23 cellular contexts compared by ENCODE assay signal in genomic region chr1:17185485-17185860, GRCh38. TPM values are rescaled to one million over a fixed set of nuclear protein-coding genes. Genes with fewer than 3 reads are reported as not detected.
"Had no signal": no experiment of that assay in that cellular context is flagged by ENCODE, and none has a peak within 500 bp of the region (broad histone marks: within the 10 kb centered on the region; RNA-seq: fewer than 3 reads in every experiment).

No MANE protein-coding gene starts in this region.

- H3K4me1 ChIP-seq: prostate gland, right atrium auricular region, transverse colon had no signal

- H3K4me3 Mint-ChIP-seq: activated T-helper 1 cell treated with anti-CD3 and anti-CD28 coated beads, Interleukin-12 subunit alpha, Interleukin-12 subunit beta, Interleukin-2, Interleukin-4 antibody, amounts not matched to agents 30 ng/mL and 10 ng/mL and 1 ng/mL, durations not matched to agents 14 hours and 24 hours and 36 hours; brain had no signal

- ATAC-seq: left lung had no signal

- H3K4me3 ChIP-seq: dorsolateral prefrontal cortex, left lung, prostate gland, right atrium auricular region, transverse colon had no signal

- H3K27ac Mint-ChIP-seq: activated T-helper 1 cell treated with anti-CD3 and anti-CD28 coated beads, Interleukin-12 subunit alpha, Interleukin-12 subunit beta, Interleukin-2, Interleukin-4 antibody, amounts not matched to agents 30 ng/mL and 10 ng/mL and 1 ng/mL, durations not matched to agents 14 hours and 24 hours and 36 hours; brain had no signal

- DNase-seq: activated CD4-positive, alpha-beta T cell treated with anti-CD3 and anti-CD28 coated beads, Interleukin-2, amount 50 U/mL, for 4 hours; activated T-cell treated with anti-CD3 and anti-CD28 coated beads for 4 hours; anterior cingulate cortex; caudate nucleus; foreskin keratinocyte; glutamatergic neuron; hippocampal formation; left lung; stimulated activated CD4-positive, alpha-beta T cell treated with anti-CD3 and anti-CD28 coated beads, Interleukin-12 subunit alpha, Interleukin-12 subunit beta, amount 100 ng/mL, for 4 hours; stimulated activated CD4-positive, alpha-beta T cell treated with anti-CD3 and anti-CD28 coated beads, Interleukin-1b, Interleukin-23, amount 100 ng/mL, for 48 hours; stimulated activated naive CD8-positive, alpha-beta T cell treated with anti-CD3 and anti-CD28 coated beads, Interleukin-15, Interleukin-2, amounts not matched to agents 100 U/mL and 50 U/mL, for 24 hours; T-helper 2 cell; transverse colon had no signal

- H3K27me3 ChIP-seq: foreskin keratinocyte, right atrium auricular region had no signal

- H3K27ac ChIP-seq: dorsolateral prefrontal cortex, foreskin keratinocyte, left lung, prostate gland, right atrium auricular region, transverse colon, VCaP had no signal

RNA-seq across cellular contexts. Expression of gene PADI1, which starts 19.5 kb away (rescaled TPM):
- total RNA-seq: activated CD8-positive, alpha-beta memory T cell treated with anti-CD3 and anti-CD28 coated beads for 36 hours; activated T-helper 1 cell treated with anti-CD3 and anti-CD28 coated beads, Interleukin-12 subunit alpha, Interleukin-12 subunit beta, Interleukin-2, Interleukin-4 antibody, amounts not matched to agents 30 ng/mL and 10 ng/mL and 1 ng/mL, durations not matched to agents 14 hours and 24 hours and 36 hours; fibroblast of lung; left lung; mononuclear cell; omental fat pad; right atrium auricular region had no signal
- polyA plus RNA-seq: fibroblast of lung had no signal
